21 cellular contexts compared by ENCODE assay signal in the genomic region with DNA sequence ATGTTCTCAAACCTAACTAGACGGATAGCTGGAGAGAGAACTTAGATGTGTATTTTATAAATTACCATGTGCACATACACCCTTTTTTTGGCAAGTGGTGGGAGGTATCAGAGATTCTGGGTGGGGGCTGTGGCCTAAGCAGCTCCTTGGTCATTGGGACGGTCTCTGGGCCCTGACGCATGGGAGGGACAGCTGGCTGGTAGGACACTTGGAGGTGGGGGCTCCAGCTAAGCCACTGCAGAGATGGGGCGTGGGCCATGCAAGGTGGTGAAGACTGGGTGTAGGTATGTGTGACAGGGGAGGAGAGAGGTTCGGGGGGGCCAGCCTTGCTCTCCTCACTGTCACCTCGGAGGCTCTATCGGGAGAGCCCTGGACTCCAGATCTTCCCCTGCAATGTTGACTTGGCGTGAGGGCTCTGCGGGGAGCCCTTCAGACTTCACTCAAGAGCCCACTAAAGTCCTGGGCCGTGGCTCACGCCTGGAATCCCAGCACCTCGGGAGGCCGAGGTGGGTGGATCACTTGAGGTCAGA. TPM values are rescaled to one million over a fixed set of nuclear protein-coding genes. Genes with fewer than 3 reads are reported as not detected.
"Had no signal": no experiment of that assay in that cellular context is flagged by ENCODE, and none has a peak within 500 bp of the region (broad histone marks: within the 10 kb centered on the region; RNA-seq: fewer than 3 reads in every experiment).

No MANE protein-coding gene starts in this region.

- ATAC-seq: heart right ventricle; mucosa of descending colon; naive thymus-derived CD8-positive, alpha-beta T cell; psoas muscle had no signal

- H3K4me3 Mint-ChIP-seq: naive thymus-derived CD8-positive, alpha-beta T cell; neural progenitor cell had no signal

- H3K36me3 ChIP-seq: neural progenitor cell, suprapubic skin, thyroid gland, upper lobe of left lung, vagina had no signal

- H3K27me3 ChIP-seq: dorsolateral prefrontal cortex, heart right ventricle, suprapubic skin, thyroid gland, upper lobe of left lung, vagina had no signal

- DNase-seq: cortex of kidney; dorsolateral prefrontal cortex; effector CD8-positive, alpha-beta T cell; foreskin melanocyte; heart right ventricle; hypothalamus; kidney glomerular epithelial cell; occipital lobe; psoas muscle; retina; small intestine; stimulated activated CD4-positive, alpha-beta T cell treated with anti-CD3 and anti-CD28 coated beads, Interleukin-2, amount 100 ng/mL, for 48 hours; stimulated activated naive CD4-positive, alpha-beta T cell treated with Interleukin-2 at 50 U/mL for 16 hours; thyroid gland; upper lobe of left lung had no signal

- H3K27ac Mint-ChIP-seq: naive thymus-derived CD8-positive, alpha-beta T cell; neural progenitor cell had no signal

- H3K9me3 ChIP-seq: heart right ventricle, mucosa of descending colon, psoas muscle, suprapubic skin, thyroid gland, upper lobe of left lung, vagina had no signal

- H3K27ac ChIP-seq: dorsolateral prefrontal cortex, neural progenitor cell, parathyroid adenoma, psoas muscle, suprapubic skin, thyroid gland, upper lobe of left lung, vagina had no signal

- H3K36me3 Mint-ChIP-seq: naive thymus-derived CD8-positive, alpha-beta T cell; neural progenitor cell had no signal

- H3K4me3 ChIP-seq: dorsolateral prefrontal cortex, heart right ventricle, mucosa of descending colon, neural progenitor cell, psoas muscle, suprapubic skin, thyroid gland, upper lobe of left lung, vagina had no signal

- H3K4me1 ChIP-seq: parathyroid adenoma had no signal

- H3K9me3 Mint-ChIP-seq: naive thymus-derived CD8-positive, alpha-beta T cell had no signal

RNA-seq across cellular contexts. Expression of gene C1QTNF1, which starts 17.1 kb away (rescaled TPM):
- total RNA-seq: naive thymus-derived CD8-positive, alpha-beta T cell had no signal
- polyA plus RNA-seq: naive thymus-derived CD8-positive, alpha-beta T cell had no signal
